Comparison of ENCODE assay signal across 21 cellular contexts in genomic region chr1:101338714-101339430, GRCh38.
A peak's percentile ranks its signal among the peaks of the same experiment; 100 is the strongest.
DNase-seq lines count a peak whose midpoint lies in the region; ATAC-seq, FAIRE-seq and TF ChIP-seq lines count a peak whose summit lies in the region.
"Had no signal": no experiment of that assay in that cellular context is flagged by ENCODE, and none has a peak within 500 bp of the region (broad histone marks: within the 10 kb centered on the region; RNA-seq: fewer than 3 reads in every experiment).

No MANE protein-coding gene starts in this region.

- WGBS in neuronal stem cell (ENCODE audit: extremely low coverage in 2 of 2, insufficient read length in 2 of 2, insufficient replicate concordance in 1 of 2), 2 donors = no CpG with 5 or more reads among the region's 5 CpGs

- FAIRE-seq in D721Med (lab: Jason Lieb, UNC) = no peak
- FAIRE-seq: A549, G401.6 had no signal

- no peak overlapping the region for H3K4me3 ChIP-seq in dorsolateral prefrontal cortex
- no peak overlapping the region for H3K4me3 ChIP-seq in neuronal stem cell (ENCODE audit: low read length in 2 of 2)
- H3K4me3 ChIP-seq: A549, MG63, upper lobe of left lung had no signal

- H4K91ac ChIP-seq in neuronal stem cell (ENCODE audit: low read depth, low read length, poor library complexity) = no peak overlapping the region

- H3K18ac ChIP-seq in neuronal stem cell (ENCODE audit: low read length) = no peak overlapping the region

- DNase-seq in activated CD4-positive, alpha-beta T cell treated with anti-CD3 and anti-CD28 coated beads for 48 hours = peak; percentile 6
- no peak for DNase-seq in activated CD4-positive, alpha-beta T cell treated with anti-CD3 and anti-CD28 coated beads, Interleukin-2, amount 50 U/mL, for 1 hour
- DNase-seq in EL (peak; percentile 19), D721Med (ENCODE audit: insufficient read length, low spot score) (no peak), dorsolateral prefrontal cortex (no peak), neuronal stem cell (ENCODE audit: low spot score) (no peak)
- DNase-seq in activated naive CD8-positive, alpha-beta T cell treated with anti-CD3 and anti-CD28 coated beads, Interleukin-2, amount 10 ng/mL, durations not matched to agents 7 days and 5 days = no peak
- no peak for DNase-seq in naive thymus-derived CD8-positive, alpha-beta T cell
- DNase-seq: amygdala; HCEC 1CT; MG63; midbrain; NCI-H2029; nucleus accumbens; stimulated activated CD4-positive, alpha-beta T cell treated with anti-CD3 and anti-CD28 coated beads, Interleukin-4, amount 100 ng/mL, for 4 hours; stimulated activated naive B cell treated with anti-CD40 and anti-IgM and Interleukin-4, amounts not matched to agents 10 μg/mL and 1 μg/mL and 100 μg/mL, for 72 hours; upper lobe of left lung had no signal

- H3K36me3 Mint-ChIP-seq in activated naive CD8-positive, alpha-beta T cell treated with anti-CD3 and anti-CD28 coated beads, Interleukin-2, amount 10 ng/mL, durations not matched to agents 7 days and 5 days = peaks cover 24% of the 10 kb centered on the region
- H3K36me3 Mint-ChIP-seq in naive thymus-derived CD8-positive, alpha-beta T cell = peaks cover 0 to 19% (median 8%) of the 10 kb centered on the region in 3 donors

- no peak overlapping the region for H3K4ac ChIP-seq in neuronal stem cell (ENCODE audit: low read length)

- H2BK5ac ChIP-seq in neuronal stem cell (ENCODE audit: low read length) = no peak overlapping the region

- H2AK5ac ChIP-seq in neuronal stem cell (ENCODE audit: low read depth, low read length) = no peak overlapping the region

- peak; percentile 54 for ATAC-seq in activated naive CD8-positive, alpha-beta T cell treated with anti-CD3 and anti-CD28 coated beads, Interleukin-2, amount 10 ng/mL, durations not matched to agents 7 days and 5 days (ENCODE audit: low read depth)
- peak in 1 of 2 donors; percentile 49 for ATAC-seq in naive thymus-derived CD8-positive, alpha-beta T cell
- ATAC-seq: A549; sciatic nerve; stimulated activated naive B cell treated with anti-CD40 and anti-IgM and Interleukin-4, amounts not matched to agents 10 μg/mL and 1 μg/mL and 100 μg/mL, for 72 hours had no signal

- no peak overlapping the region for H4K8ac ChIP-seq in neuronal stem cell (ENCODE audit: low read depth, low read length)

- no peak overlapping the region for H3K9ac ChIP-seq in neuronal stem cell (ENCODE audit: low read depth, low read length, poor library complexity)

- H3K23ac ChIP-seq in neuronal stem cell (ENCODE audit: low read depth, low read length, poor library complexity) = no peak overlapping the region

- H2AFZ ChIP-seq in neuronal stem cell (ENCODE audit: low read length) = no peak overlapping the region

- peaks cover 27% of the 10 kb centered on the region for H3K9me3 Mint-ChIP-seq in activated naive CD8-positive, alpha-beta T cell treated with anti-CD3 and anti-CD28 coated beads, Interleukin-2, amount 10 ng/mL, durations not matched to agents 7 days and 5 days
- H3K9me3 Mint-ChIP-seq in naive thymus-derived CD8-positive, alpha-beta T cell = peaks cover 0 to 22% (median 8%) of the 10 kb centered on the region in 9 donors

- TF ChIP-seq CTCF in D721Med (IDR thresholded peaks at IDR 0.05; ENCODE audit: insufficient read depth, missing control alignments) (no peak), dorsolateral prefrontal cortex (IDR thresholded peaks at IDR 0.05 in 54 of 56, conservative IDR thresholded peaks at IDR 0.05 in 2 of 56; ENCODE audit: low read depth in 1 of 56, partially characterized antibody in 56 of 56) (no peak)

- no peak overlapping the region for H3K14ac ChIP-seq in neuronal stem cell (ENCODE audit: low read length)

- no peaks in the 10 kb centered on the region for H3K36me3 ChIP-seq in neuronal stem cell (replicated peaks in 1 of 2; ENCODE audit: control insufficient read depth in 2 of 2, insufficient read depth in 2 of 2, low read length in 2 of 2)
- H3K36me3 ChIP-seq: MG63, upper lobe of left lung had no signal

- H3K27me3 Mint-ChIP-seq in activated naive CD8-positive, alpha-beta T cell treated with anti-CD3 and anti-CD28 coated beads, Interleukin-2, amount 10 ng/mL, durations not matched to agents 7 days and 5 days = peaks cover 2% of the 10 kb centered on the region
- H3K27me3 Mint-ChIP-seq in naive thymus-derived CD8-positive, alpha-beta T cell = no peaks in the 10 kb centered on the region
- H3K27me3 Mint-ChIP-seq: CD4-positive, alpha-beta memory T cell; stimulated activated naive B cell treated with anti-CD40 and anti-IgM and Interleukin-4, amounts not matched to agents 10 μg/mL and 1 μg/mL and 100 μg/mL, for 72 hours had no signal

- no peak overlapping the region for H2BK12ac ChIP-seq in neuronal stem cell (ENCODE audit: low read length)

- no peaks in the 10 kb centered on the region for H3K4me1 ChIP-seq in neuronal stem cell (ENCODE audit: control insufficient read depth in 2 of 2, insufficient read depth in 1 of 2, low read depth in 1 of 2, low read length in 2 of 2)
- H3K4me1 ChIP-seq: A549, upper lobe of left lung had no signal

- POLR2A ChIA-PET in activated naive CD8-positive, alpha-beta T cell treated with anti-CD3 and anti-CD28 coated beads, Interleukin-2, amount 10 ng/mL, durations not matched to agents 7 days and 5 days (lab: Charles Lee) = interaction anchor here (0.6 to 0.9 kb wide), 2 partner anchors 16 to 86 kb away, joined by 3 read pairs; no protein-coding TSS in a partner anchor
- POLR2A ChIA-PET in naive thymus-derived CD8-positive, alpha-beta T cell (lab: Charles Lee) = no interaction called here

- H3K27ac ChIP-seq in dorsolateral prefrontal cortex = no peak overlapping the region
- H3K27ac ChIP-seq in neuronal stem cell (replicated peaks; ENCODE audit: low read length) = no peak overlapping the region
- H3K27ac ChIP-seq: A549, upper lobe of left lung had no signal

- peaks cover 4 to 13% of the 10 kb centered on the region in 2 donors for H3K9me3 ChIP-seq in neuronal stem cell (replicated peaks in 1 of 2; ENCODE audit: control insufficient read depth in 2 of 2, insufficient read depth in 1 of 2, low read depth in 1 of 2, low read length in 2 of 2)
- H3K9me3 ChIP-seq: A549, MG63 had no signal

- no peak overlapping the region for H3K4me3 Mint-ChIP-seq in activated naive CD8-positive, alpha-beta T cell treated with anti-CD3 and anti-CD28 coated beads, Interleukin-2, amount 10 ng/mL, durations not matched to agents 7 days and 5 days
- H3K4me3 Mint-ChIP-seq in naive thymus-derived CD8-positive, alpha-beta T cell = peak overlapping the region in 2 of 10 donors; percentile 4 to 16
- H3K4me3 Mint-ChIP-seq: stimulated activated naive B cell treated with anti-CD40 and anti-IgM and Interleukin-4, amounts not matched to agents 10 μg/mL and 1 μg/mL and 100 μg/mL, for 72 hours had no signal

- H3K27me3 ChIP-seq in dorsolateral prefrontal cortex (peaks cover 0 to 2% (median 0%) of the 10 kb centered on the region in 45 donors), neuronal stem cell (ENCODE audit: control insufficient read depth in 3 of 3, insufficient read depth in 3 of 3, low read depth in 1 of 3, low read length in 3 of 3) (no peaks in the 10 kb centered on the region)
- H3K27me3 ChIP-seq: MG63, upper lobe of left lung had no signal

- H3K4me2 ChIP-seq in neuronal stem cell (ENCODE audit: insufficient read depth, low read length, poor library complexity, severe bottlenecking) = no peak overlapping the region
- H3K4me2 ChIP-seq: A549 had no signal

- H3K4me1 Mint-ChIP-seq in activated naive CD8-positive, alpha-beta T cell treated with anti-CD3 and anti-CD28 coated beads, Interleukin-2, amount 10 ng/mL, durations not matched to agents 7 days and 5 days = peaks cover 3% of the 10 kb centered on the region
- peaks cover 0 to 25% (median 3%) of the 10 kb centered on the region in 4 donors for H3K4me1 Mint-ChIP-seq in naive thymus-derived CD8-positive, alpha-beta T cell
- H3K4me1 Mint-ChIP-seq: stimulated activated naive B cell treated with anti-CD40 and anti-IgM and Interleukin-4, amounts not matched to agents 10 μg/mL and 1 μg/mL and 100 μg/mL, for 72 hours had no signal

- intact Hi-C loops in dorsolateral prefrontal cortex (cut with DNase I) = no loop called here

- H3K79me1 ChIP-seq in neuronal stem cell (ENCODE audit: low read depth, low read length) = no peaks in the 10 kb centered on the region

- no peak overlapping the region for H3K27ac Mint-ChIP-seq in activated naive CD8-positive, alpha-beta T cell treated with anti-CD3 and anti-CD28 coated beads, Interleukin-2, amount 10 ng/mL, durations not matched to agents 7 days and 5 days
- H3K27ac Mint-ChIP-seq in naive thymus-derived CD8-positive, alpha-beta T cell = peak overlapping the region in 6 of 10 donors; percentile 33 to 73 (median 65)
- H3K27ac Mint-ChIP-seq: stimulated activated naive B cell treated with anti-CD40 and anti-IgM and Interleukin-4, amounts not matched to agents 10 μg/mL and 1 μg/mL and 100 μg/mL, for 72 hours had no signal

- H2BK15ac ChIP-seq in neuronal stem cell (ENCODE audit: low read length) = no peak overlapping the region

- no peak overlapping the region for H2BK120ac ChIP-seq in neuronal stem cell (ENCODE audit: low read depth, low read length)

Comparison
In these comparisons a context has a peak if more than half of its experiments do, and no peak if none do; other contexts are left out.
1. DNase-seq: peak in activated CD4-positive, alpha-beta T cell treated with anti-CD3 and anti-CD28 coated beads for 48 hours (single experiment) and EL (single experiment); none in activated CD4-positive, alpha-beta T cell treated with anti-CD3 and anti-CD28 coated beads, Interleukin-2, amount 50 U/mL, for 1 hour (single experiment), activated naive CD8-positive, alpha-beta T cell treated with anti-CD3 and anti-CD28 coated beads, Interleukin-2, amount 10 ng/mL, durations not matched to agents 7 days and 5 days (single experiment), naive thymus-derived CD8-positive, alpha-beta T cell (0 of 10), D721Med (single experiment), dorsolateral prefrontal cortex (0 of 10) and neuronal stem cell (single experiment).